ENCODE assay signal across 3 cellular contexts in genomic region chrX:97747346-97747745, GRCh38.
"Had no signal": no experiment of that assay in that cellular context is flagged by ENCODE, and none has a peak within 500 bp of the region (broad histone marks: within the 10 kb centered on the region; RNA-seq: fewer than 3 reads in every experiment).

No MANE protein-coding gene starts in this region.

- H3K4me3 ChIP-seq: GM12878 had no signal

- DNase-seq: GDM1, GF-D8 had no signal
